Comparison of ENCODE assay signal across 9 cellular contexts in the genomic region with DNA sequence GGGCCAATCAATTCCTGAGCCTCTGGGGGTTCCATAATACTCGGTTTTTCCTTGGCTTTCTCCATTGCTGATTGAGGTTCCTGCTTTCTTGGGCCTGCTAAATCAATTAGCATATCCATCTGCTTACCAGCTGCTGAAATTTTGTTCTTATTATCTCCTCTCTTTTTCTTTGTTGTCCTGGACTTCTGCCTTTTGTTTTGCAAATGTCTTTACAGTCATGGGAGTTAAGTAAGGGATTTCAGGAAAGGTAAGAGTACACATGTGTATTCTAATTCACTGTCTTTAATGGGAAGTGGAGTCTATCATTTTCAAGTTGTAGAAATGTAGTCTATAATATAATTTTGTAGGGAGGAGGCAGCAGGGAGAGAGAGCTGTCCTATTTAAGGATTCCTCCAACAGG.
"Had no signal": no experiment of that assay in that cellular context is flagged by ENCODE, and none has a peak within 500 bp of the region (broad histone marks: within the 10 kb centered on the region; RNA-seq: fewer than 3 reads in every experiment).

No MANE protein-coding gene starts in this region.

- ATAC-seq: GM23338, HepG2 had no signal

- H3K27me3 Mint-ChIP-seq: IgD-negative memory B cell had no signal

- H3K27ac ChIP-seq: KMS-11 had no signal

- H3K4me1 Mint-ChIP-seq: IgD-negative memory B cell had no signal

- H3K4me3 ChIP-seq: GM23338 had no signal

- H3K9ac ChIP-seq: KMS-11 had no signal

- H3K27ac Mint-ChIP-seq: GM23338, H9, IgD-negative memory B cell had no signal

- H2AFZ ChIP-seq: GM23338 had no signal

- H3K4me3 Mint-ChIP-seq: GM23338, H9, IgD-negative memory B cell had no signal

- FAIRE-seq: H1, H54, HepG2 had no signal

- H3K4me2 ChIP-seq: GM23338, KMS-11 had no signal

- DNase-seq: H9, HCEC 1CT, KBM-7 had no signal
